9 cellular contexts compared by ENCODE assay signal in genomic region chr20:3796477-3797225, GRCh38. TPM values are rescaled to one million over a fixed set of nuclear protein-coding genes. Genes with fewer than 3 reads are reported as not detected.
DNase-seq lines count a peak whose midpoint lies in the region; TF ChIP-seq lines count a peak whose summit lies in the region.
"Had no signal": no experiment of that assay in that cellular context is flagged by ENCODE, and none has a peak within 500 bp of the region (broad histone marks: within the 10 kb centered on the region; RNA-seq: fewer than 3 reads in every experiment).

No MANE protein-coding gene starts in this region.

- H3K27ac ChIP-seq in duodenal mucosa (ENCODE audit: low read depth, low read length), result no peak overlapping the region

- H3K27me3 Mint-ChIP-seq in activated CD4-positive, alpha-beta T cell treated with anti-CD3 and anti-CD28 coated beads, Interleukin-2, amount 10 ng/mL, durations not matched to agents 24 days and 14 days, result no peaks in the 10 kb centered on the region
- H3K27me3 Mint-ChIP-seq in neural crest cell (ENCODE audit: low read depth), result no peaks in the 10 kb centered on the region

- no peaks in the 10 kb centered on the region for H3K9me3 Mint-ChIP-seq in activated CD4-positive, alpha-beta T cell treated with anti-CD3 and anti-CD28 coated beads, Interleukin-2, amount 10 ng/mL, durations not matched to agents 24 days and 14 days
- H3K9me3 Mint-ChIP-seq in neural crest cell, result no peaks in the 10 kb centered on the region

- H3K36me3 ChIP-seq in duodenal mucosa (ENCODE audit: control insufficient read depth in 1 of 2, insufficient read depth in 2 of 2, low read length in 2 of 2), result peaks cover 15 to 16% of the 10 kb centered on the region in 2 donors

- no peaks in the 10 kb centered on the region for H3K9me3 ChIP-seq in duodenal mucosa (ENCODE audit: control insufficient read depth in 1 of 2, low read length in 2 of 2)
- H3K9me3 ChIP-seq: adrenal gland had no signal

- intact Hi-C loops in activated CD4-positive, alpha-beta T cell treated with anti-CD3 and anti-CD28 coated beads, Interleukin-2, amount 10 ng/mL, durations not matched to agents 24 days and 14 days (cut with micrococcal nuclease), result loop anchor here (1.0 to 5.0 kb wide), 4 partner anchors 15 to 216 kb away; partner anchors contain the start of genes AP5S1 and MAVS

- peak overlapping the region; percentile 97 for H3K4me3 Mint-ChIP-seq in activated CD4-positive, alpha-beta T cell treated with anti-CD3 and anti-CD28 coated beads, Interleukin-2, amount 10 ng/mL, durations not matched to agents 24 days and 14 days
- peak overlapping the region; percentile 89 for H3K4me3 Mint-ChIP-seq in neural crest cell

- peak overlapping the region; percentile 92 for H3K27ac Mint-ChIP-seq in activated CD4-positive, alpha-beta T cell treated with anti-CD3 and anti-CD28 coated beads, Interleukin-2, amount 10 ng/mL, durations not matched to agents 24 days and 14 days
- peak overlapping the region; percentile 71 for H3K27ac Mint-ChIP-seq in neural crest cell (ENCODE audit: unreplicated experiment)

- H3K27me3 ChIP-seq in duodenal mucosa (ENCODE audit: control insufficient read depth in 1 of 2, insufficient read depth in 2 of 2, low read length in 2 of 2), result no peaks in the 10 kb centered on the region
- H3K27me3 ChIP-seq: adrenal gland had no signal

- DNase-seq in activated CD4-positive, alpha-beta T cell treated with anti-CD3 and anti-CD28 coated beads, Interleukin-2, amount 10 ng/mL, durations not matched to agents 24 days and 14 days, result peak; percentile 75
- no peak for DNase-seq in activated CD4-positive, alpha-beta T cell treated with anti-CD3 and anti-CD28 coated beads, Interleukin-2, amount 50 U/mL, for 1 hour
- DNase-seq in NB4 (ENCODE audit: low read depth) (no peak), neural crest cell (ENCODE audit: low read depth, low spot score) (no peak), putamen (ENCODE audit: low spot score) (no peak), NK-92 (lab: John Stamatoyannopoulos, UW; ENCODE audit: unreplicated experiment) (no peak)
- no peak for DNase-seq in activated CD8-positive, alpha-beta memory T cell treated with anti-CD3 and anti-CD28 coated beads for 24 hours

- TF ChIP-seq CTCF in NB4 (IDR thresholded peaks at IDR 0.05; ENCODE audit: low read depth, low read length) (no peak), neural crest cell (conservative IDR thresholded peaks at IDR 0.05) (no peak)

- H3K4me1 ChIP-seq in duodenal mucosa (ENCODE audit: control insufficient read depth in 1 of 2, insufficient read depth in 2 of 2, low read length in 2 of 2), result peaks cover 38 to 46% of the 10 kb centered on the region in 2 donors

- peak overlapping the region; percentile 77 for H3K4me3 ChIP-seq in NB4 (ENCODE audit: low read depth, low read length)
- peak overlapping the region; percentile 84 to 89 for H3K4me3 ChIP-seq in duodenal mucosa (ENCODE audit: low read depth in 1 of 2, low read length in 2 of 2)

- H3K9ac ChIP-seq in duodenal mucosa (ENCODE audit: low read depth in 1 of 2, low read length in 2 of 2), result peak overlapping the region; percentile 62 to 70

- no peak for TF ChIP-seq POLR2A in NB4 (IDR thresholded peaks at IDR 0.05; ENCODE audit: extremely low read depth, insufficient read length)

- peaks cover 46% of the 10 kb centered on the region for H3K4me1 Mint-ChIP-seq in activated CD4-positive, alpha-beta T cell treated with anti-CD3 and anti-CD28 coated beads, Interleukin-2, amount 10 ng/mL, durations not matched to agents 24 days and 14 days
- peaks cover 47% of the 10 kb centered on the region for H3K4me1 Mint-ChIP-seq in neural crest cell

- H3K36me3 Mint-ChIP-seq in activated CD4-positive, alpha-beta T cell treated with anti-CD3 and anti-CD28 coated beads, Interleukin-2, amount 10 ng/mL, durations not matched to agents 24 days and 14 days (ENCODE audit: low read depth), result peaks cover 33% of the 10 kb centered on the region
- H3K36me3 Mint-ChIP-seq in neural crest cell (ENCODE audit: low read depth), result no peaks in the 10 kb centered on the region

RNA-seq across cellular contexts. Expression of gene CDC25B, which starts 0.5 kb away (rescaled TPM):
- total RNA-seq in activated CD4-positive, alpha-beta T cell treated with anti-CD3 and anti-CD28 coated beads, Interleukin-2, amount 10 ng/mL, durations not matched to agents 24 days and 14 days, result 70.7 and 75.5 TPM in 2 replicates
- total RNA-seq in neural crest cell, result 46.5 and 47.5 TPM in 2 replicates

RNA-seq across cellular contexts. Expression of gene CENPB, which starts 10.1 kb away (rescaled TPM):
- 72.8 and 74.4 TPM in 2 replicates for total RNA-seq in activated CD4-positive, alpha-beta T cell treated with anti-CD3 and anti-CD28 coated beads, Interleukin-2, amount 10 ng/mL, durations not matched to agents 24 days and 14 days
- total RNA-seq in neural crest cell, result 82.1 and 83.6 TPM in 2 replicates

RNA-seq across cellular contexts. Expression of gene SPEF1, which starts 15.4 kb away (rescaled TPM):
- total RNA-seq in activated CD4-positive, alpha-beta T cell treated with anti-CD3 and anti-CD28 coated beads, Interleukin-2, amount 10 ng/mL, durations not matched to agents 24 days and 14 days, result not detected in 2 replicates
- total RNA-seq in neural crest cell, result 0.54 and 0.55 TPM in 2 replicates

RNA-seq across cellular contexts. Expression of gene AP5S1, which starts 23.7 kb away (rescaled TPM):
- 13.0 and 13.5 TPM in 2 replicates for total RNA-seq in activated CD4-positive, alpha-beta T cell treated with anti-CD3 and anti-CD28 coated beads, Interleukin-2, amount 10 ng/mL, durations not matched to agents 24 days and 14 days
- 9.3 and 12.8 TPM in 2 replicates for total RNA-seq in neural crest cell

RNA-seq across cellular contexts. Expression of gene ADISSP, which starts 29.1 kb away (rescaled TPM):
- total RNA-seq in activated CD4-positive, alpha-beta T cell treated with anti-CD3 and anti-CD28 coated beads, Interleukin-2, amount 10 ng/mL, durations not matched to agents 24 days and 14 days, result 62.9 and 68.8 TPM in 2 replicates
- total RNA-seq in neural crest cell, result 86.0 and 93.0 TPM in 2 replicates
